In the genomic region with DNA sequence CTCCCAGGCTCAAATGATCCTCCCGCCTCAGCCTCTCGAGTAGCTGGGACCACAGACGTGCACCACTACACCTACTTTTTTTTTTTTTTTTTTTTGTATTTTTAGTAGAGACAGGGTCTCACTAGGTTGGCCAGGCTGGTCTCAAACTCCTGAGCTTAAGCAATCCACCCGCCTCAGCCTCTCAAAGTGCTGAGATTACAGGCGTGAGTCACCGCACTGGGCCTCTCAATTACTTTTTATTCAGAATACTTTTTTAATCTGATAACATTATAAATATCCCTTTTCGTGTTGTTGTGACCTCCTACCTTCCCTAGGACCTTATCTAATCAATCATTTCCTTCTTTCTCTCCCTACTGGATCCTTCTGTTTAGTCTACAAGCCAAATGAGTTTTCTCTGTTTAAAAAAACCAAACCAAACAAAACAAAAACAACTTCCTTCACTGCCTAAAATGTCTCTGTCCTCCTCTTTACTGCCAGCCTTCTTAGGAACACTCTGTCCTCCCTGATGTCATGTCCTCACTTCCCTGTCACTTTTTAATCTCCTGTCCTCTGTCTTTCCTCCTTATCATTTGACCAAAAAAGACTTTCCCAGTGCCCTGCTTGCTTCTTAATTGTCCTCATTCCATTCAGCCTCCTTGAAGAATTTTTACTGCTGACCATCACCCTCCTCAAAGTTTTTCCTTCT, we compare ENCODE assay signal across 17 cellular contexts.
"Had no signal": no experiment of that assay in that cellular context is flagged by ENCODE, and none has a peak within 500 bp of the region (broad histone marks: within the 10 kb centered on the region; RNA-seq: fewer than 3 reads in every experiment).

No MANE protein-coding gene starts in this region.

- ATAC-seq: lower lobe of right lung, mucosa of descending colon, natural killer cell, T-helper 17 cell had no signal

- H3K36me3 ChIP-seq: esophagus squamous epithelium, lower lobe of right lung, thoracic aorta had no signal

- H3K27me3 ChIP-seq: esophagus squamous epithelium had no signal

- H3K4me1 ChIP-seq: lower lobe of right lung had no signal

- DNase-seq: activated B cell treated with CpG ODN at 0.5 μM for 24 hours; activated CD4-positive, alpha-beta T cell treated with anti-CD3 and anti-CD28 coated beads, Interleukin-2, amount 10 ng/mL, durations not matched to agents 24 days and 14 days; activated CD8-positive, alpha-beta memory T cell treated with anti-CD3 and anti-CD28 coated beads for 24 hours; activated naive CD4-positive, alpha-beta T cell treated with anti-CD3 and anti-CD28 coated beads for 36 hours; amniotic stem cell; endodermal cell; esophagus squamous epithelium; foreskin melanocyte; hippocampal formation; kidney glomerular epithelial cell; lower lobe of right lung; mucosa of descending colon; natural killer cell; stimulated activated CD4-positive, alpha-beta T cell treated with anti-CD3 and anti-CD28 coated beads, Interleukin-15, amount 100 ng/mL, for 24 hours; stimulated activated CD4-positive, alpha-beta T cell treated with anti-CD3 and anti-CD28 coated beads, Interleukin-4, amount 100 ng/mL, for 24 hours; T-helper 17 cell had no signal

- H3K27ac ChIP-seq: lower lobe of right lung, thoracic aorta had no signal

- H3K9me3 ChIP-seq: esophagus squamous epithelium, lower lobe of right lung, mucosa of descending colon, thoracic aorta had no signal

- H3K4me3 ChIP-seq: esophagus squamous epithelium, lower lobe of right lung, mucosa of descending colon, thoracic aorta had no signal
